In the genomic region with DNA sequence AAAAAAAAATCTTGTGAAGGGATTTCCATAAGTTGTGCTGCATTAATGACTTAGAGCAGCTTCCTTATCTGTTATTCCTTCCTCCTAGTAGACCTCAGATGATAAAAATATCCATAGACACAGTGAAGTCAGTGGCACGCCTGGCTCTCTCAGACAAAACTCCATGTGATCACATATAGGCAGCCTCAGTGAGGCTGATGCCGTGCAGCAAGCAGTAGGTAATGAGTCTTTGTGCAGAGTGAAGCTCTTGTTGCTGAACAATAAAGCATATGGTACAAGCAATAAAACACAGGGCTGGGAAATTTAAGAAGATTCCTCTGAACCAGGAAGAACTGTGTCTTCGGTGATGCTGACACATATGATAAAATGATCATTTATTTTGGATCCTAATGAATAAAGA, we compare ENCODE assay signal across 10 cellular contexts.
DNase-seq lines count a peak whose midpoint lies in the region; ATAC-seq and TF ChIP-seq lines count a peak whose summit lies in the region.
"Had no signal": no experiment of that assay in that cellular context is flagged by ENCODE, and none has a peak within 500 bp of the region (broad histone marks: within the 10 kb centered on the region; RNA-seq: fewer than 3 reads in every experiment).

No MANE protein-coding gene starts in this region.

- ATAC-seq in GM21737 (IDR thresholded peaks at IDR 0.05; ENCODE audit: unreplicated experiment), result no peak
- ATAC-seq: stimulated activated naive CD8-positive, alpha-beta T cell treated with anti-CD3 and anti-CD28 coated beads, Interleukin-15, amount 100 ng/mL, for 72 hours had no signal

- DNase-seq in NCI-H128 (lab: John Stamatoyannopoulos, UW; ENCODE audit: unreplicated experiment) (peak; percentile 42), NCI-H748 treated with DMSO at 0.1 percent for 48 hours (lab: John Stamatoyannopoulos, UW) (peak; percentile 91), globus pallidus (ENCODE audit: low spot score) (peak; percentile 55), smooth muscle cell (lab: John Stamatoyannopoulos, UW; ENCODE audit: unreplicated experiment) (no peak), RPMI8226 (no peak), NCI-H69 (lab: John Stamatoyannopoulos, UW) (no peak)
- DNase-seq: GF-D8; kidney glomerular epithelial cell; stimulated activated naive CD8-positive, alpha-beta T cell treated with anti-CD3 and anti-CD28 coated beads, Interleukin-15, amount 100 ng/mL, for 72 hours had no signal

- H4K20me1 ChIP-seq in smooth muscle cell (ENCODE audit: low read depth), result no peaks in the 10 kb centered on the region

- H3K9ac ChIP-seq in smooth muscle cell (ENCODE audit: low read depth), result no peak overlapping the region

- TF ChIP-seq CTCF in smooth muscle cell (IDR thresholded peaks at IDR 0.05; ENCODE audit: borderline replicate concordance, insufficient read depth, poor library complexity, severe bottlenecking), result no peak

- H3K36me3 ChIP-seq in smooth muscle cell (ENCODE audit: low read depth), result no peaks in the 10 kb centered on the region

- no peaks in the 10 kb centered on the region for H3F3A ChIP-seq in smooth muscle cell (ENCODE audit: low read depth)

- no peak overlapping the region for H3K4me3 ChIP-seq in smooth muscle cell

- H3K27ac ChIP-seq in smooth muscle cell (ENCODE audit: low read depth), result peak overlapping the region; percentile 30

- no peaks in the 10 kb centered on the region for H3K9me3 ChIP-seq in smooth muscle cell (replicated peaks; ENCODE audit: low read depth)

- peaks cover 28% of the 10 kb centered on the region for H3K4me1 ChIP-seq in smooth muscle cell (ENCODE audit: low read depth)

- WGBS in smooth muscle cell (ENCODE audit: low lambda C conversion rate), result 32% methylated on average over 3 of the region's 3 CpGs

- H2AFZ ChIP-seq in smooth muscle cell (ENCODE audit: low read depth), result no peak overlapping the region

- no peaks in the 10 kb centered on the region for H3K79me2 ChIP-seq in smooth muscle cell (ENCODE audit: low read depth)

- no peaks in the 10 kb centered on the region for H3K27me3 ChIP-seq in smooth muscle cell (ENCODE audit: low read depth)

- H3K4me2 ChIP-seq in smooth muscle cell, result peak overlapping the region; percentile 36

Comparison
In these comparisons a context has a peak if more than half of its experiments do, and no peak if none do; other contexts are left out.
1. DNase-seq: peak in NCI-H128 (single experiment), NCI-H748 treated with DMSO at 0.1 percent for 48 hours (single experiment) and globus pallidus (single experiment); none in smooth muscle cell (single experiment), RPMI8226 (single experiment) and NCI-H69 (single experiment).